In genomic region chr5:135678640-135679268, GRCh38 we compare ENCODE assay signal across 24 cellular contexts.
"Had no signal": no experiment of that assay in that cellular context is flagged by ENCODE, and none has a peak within 500 bp of the region (broad histone marks: within the 10 kb centered on the region; RNA-seq: fewer than 3 reads in every experiment).

No MANE protein-coding gene starts in this region.

- H3K36me3 ChIP-seq: gastroesophageal sphincter, neutrophil, ovary, suprapubic skin, thyroid gland, uterus had no signal

- H3K9me3 ChIP-seq: neutrophil, suprapubic skin, thyroid gland, uterus had no signal

- H3K4me3 Mint-ChIP-seq: immature natural killer cell; naive thymus-derived CD4-positive, alpha-beta T cell; stimulated activated effector memory CD8-positive, alpha-beta T cell treated with anti-CD3 and anti-CD28 coated beads, Interleukin-12 subunit alpha, Interleukin-12 subunit beta, amount 100 ng/mL, for 72 hours; type B pancreatic cell had no signal

- H3K27me3 ChIP-seq: gastroesophageal sphincter, neutrophil, ovary, suprapubic skin, thyroid gland, uterus had no signal

- H3K27ac ChIP-seq: gastroesophageal sphincter, neutrophil, ovary, suprapubic skin, thyroid gland, uterus had no signal

- H3K36me3 Mint-ChIP-seq: stimulated activated effector memory CD8-positive, alpha-beta T cell treated with anti-CD3 and anti-CD28 coated beads, Interleukin-12 subunit alpha, Interleukin-12 subunit beta, amount 100 ng/mL, for 72 hours; type B pancreatic cell had no signal

- H3K27ac Mint-ChIP-seq: immature natural killer cell; naive thymus-derived CD4-positive, alpha-beta T cell; progenitor cell of endocrine pancreas; stimulated activated effector memory CD8-positive, alpha-beta T cell treated with anti-CD3 and anti-CD28 coated beads, Interleukin-12 subunit alpha, Interleukin-12 subunit beta, amount 100 ng/mL, for 72 hours; type B pancreatic cell had no signal

- H3K4me3 ChIP-seq: gastroesophageal sphincter, lung, ovary, smooth muscle cell, suprapubic skin, thyroid gland, uterus had no signal

- H3K4me1 Mint-ChIP-seq: immature natural killer cell; naive thymus-derived CD4-positive, alpha-beta T cell; stimulated activated effector memory CD8-positive, alpha-beta T cell treated with anti-CD3 and anti-CD28 coated beads, Interleukin-12 subunit alpha, Interleukin-12 subunit beta, amount 100 ng/mL, for 72 hours had no signal

- DNase-seq: effector memory CD4-positive, alpha-beta T cell; erythroblast; glutamatergic neuron; immature natural killer cell; kidney; left cardiac atrium; left ventricle myocardium superior; mesendoderm; naive thymus-derived CD4-positive, alpha-beta T cell; ovary; right cardiac atrium; stimulated activated CD4-positive, alpha-beta T cell treated with anti-CD3 and anti-CD28 coated beads, Interleukin-2, amount 100 ng/mL, for 48 hours; stimulated activated CD8-positive, alpha-beta memory T cell treated with anti-CD3 and anti-CD28 coated beads, Interleukin-4, amount 100 ng/mL, for 48 hours; stimulated activated naive CD8-positive, alpha-beta T cell treated with anti-CD3 and anti-CD28 coated beads, Interleukin-15, Interleukin-2, amounts not matched to agents 100 U/mL and 50 U/mL, for 24 hours; thyroid gland; uterus had no signal

- ATAC-seq: gastroesophageal sphincter; left cardiac atrium; left ventricle myocardium superior; naive thymus-derived CD4-positive, alpha-beta T cell; right cardiac atrium; stimulated activated effector memory CD8-positive, alpha-beta T cell treated with anti-CD3 and anti-CD28 coated beads, Interleukin-12 subunit alpha, Interleukin-12 subunit beta, amount 100 ng/mL, for 72 hours; stimulated activated naive CD8-positive, alpha-beta T cell treated with anti-CD3 and anti-CD28 coated beads, Interleukin-15, Interleukin-2, amounts not matched to agents 100 U/mL and 50 U/mL, for 24 hours had no signal

- H3K4me1 ChIP-seq: gastroesophageal sphincter, thyroid gland, uterus had no signal
